9 cellular contexts compared by ENCODE assay signal in the genomic region with DNA sequence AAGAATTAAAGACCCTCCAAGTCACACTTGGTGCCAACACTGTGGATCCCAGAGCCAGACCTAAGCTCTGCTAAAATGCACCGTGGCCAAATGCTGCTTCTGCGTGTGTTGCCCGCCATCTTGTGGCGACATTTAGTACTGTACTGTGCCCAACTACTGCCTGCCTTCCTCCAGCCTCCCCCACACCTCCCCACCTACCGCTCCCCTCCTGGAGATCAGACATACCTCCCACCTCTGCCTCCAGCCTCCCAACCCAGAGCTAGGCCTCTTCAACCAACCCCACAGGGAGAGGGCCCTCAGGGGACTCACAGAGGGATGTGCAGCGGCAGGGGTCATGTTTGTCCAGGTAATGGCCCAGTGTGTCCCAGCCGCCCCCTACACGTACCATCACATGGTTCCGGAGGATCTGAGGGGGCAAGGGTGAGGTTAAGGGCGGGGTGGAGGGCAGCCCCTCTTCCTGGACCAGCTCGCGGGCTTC. TPM values are rescaled to one million over a fixed set of nuclear protein-coding genes. Genes with fewer than 3 reads are reported as not detected.
A peak's percentile ranks its signal among the peaks of the same experiment; 100 is the strongest.
DNase-seq lines count a peak whose midpoint lies in the region; ATAC-seq, FAIRE-seq and TF ChIP-seq lines count a peak whose summit lies in the region.
"Had no signal": no experiment of that assay in that cellular context is flagged by ENCODE, and none has a peak within 500 bp of the region (broad histone marks: within the 10 kb centered on the region; RNA-seq: fewer than 3 reads in every experiment).

No MANE protein-coding gene starts in this region.

- H3K27me3 Mint-ChIP-seq in activated B cell treated with CpG ODN at 0.5 μM for 24 hours: peaks cover 35% of the 10 kb centered on the region

- H3K27ac Mint-ChIP-seq in activated B cell treated with CpG ODN at 0.5 μM for 24 hours: no peak overlapping the region

- ATAC-seq in activated B cell treated with CpG ODN at 0.5 μM for 24 hours (ENCODE audit: low read depth): peak; percentile 97
- no peak for ATAC-seq in HG03108 (IDR thresholded peaks at IDR 0.05; ENCODE audit: unreplicated experiment)

- POLR2A ChIA-PET in activated B cell treated with CpG ODN at 0.5 μM for 24 hours (lab: Charles Lee): interaction anchor here (1.3 kb wide), 1 partner anchor 62 kb away, joined by 7 read pairs; the partner anchor contains the start of gene TAF15

- DNase-seq in ACHN (peak; percentile 81), GM18507 (ENCODE audit: extremely low spot score, insufficient read length, low read depth) (peak; percentile 65), NCI-H2171 (lab: John Stamatoyannopoulos, UW) (peak; percentile 70), activated B cell treated with CpG ODN at 0.5 μM for 24 hours (peak; percentile 64), bronchial epithelial cell (ENCODE audit: low read depth) (peak; percentile 60), kidney tubule cell (ENCODE audit: low spot score) (peak; percentile 73)
- DNase-seq in stimulated activated CD4-positive, alpha-beta T cell treated with anti-CD3 and anti-CD28 coated beads, Interleukin-2, amount 100 ng/mL, for 4 hours (ENCODE audit: low read depth): peak; percentile 66

- no peak for TF ChIP-seq CTCF in activated B cell treated with CpG ODN at 0.5 μM for 24 hours (IDR thresholded peaks at IDR 0.05)
- TF ChIP-seq CTCF in bronchial epithelial cell (IDR thresholded peaks at IDR 0.05; ENCODE audit: insufficient read depth, low read length, severe bottlenecking): peak; percentile 91

- H3K9me3 Mint-ChIP-seq in activated B cell treated with CpG ODN at 0.5 μM for 24 hours: no peaks in the 10 kb centered on the region

- H3K36me3 Mint-ChIP-seq in activated B cell treated with CpG ODN at 0.5 μM for 24 hours (ENCODE audit: low read depth): no peaks in the 10 kb centered on the region

- CTCF ChIA-PET in activated B cell treated with CpG ODN at 0.5 μM for 24 hours (lab: Charles Lee): interaction anchor here (0.6 to 4.0 kb wide), 25 partner anchors 9 to 1547 kb away, joined by 3 to 51 read pairs (median 4); partner anchors contain the start of genes C17orf50, RASL10B and TAF15

- intact Hi-C loops in activated B cell treated with CpG ODN at 0.5 μM for 24 hours (cut with micrococcal nuclease): loop anchor here (1.0 to 10.0 kb wide), 4 partner anchors 134 to 1203 kb away; no protein-coding TSS in a partner anchor

- no peak overlapping the region for H3K4me3 Mint-ChIP-seq in activated B cell treated with CpG ODN at 0.5 μM for 24 hours

- H3K4me3 ChIP-seq in bronchial epithelial cell (ENCODE audit: low read depth, low read length): no peak overlapping the region

- FAIRE-seq in GM18507 (lab: Jason Lieb, UNC) (no peak), bronchial epithelial cell (lab: Jason Lieb, UNC) (no peak)

- H3K4me1 Mint-ChIP-seq in activated B cell treated with CpG ODN at 0.5 μM for 24 hours: peaks cover 6% of the 10 kb centered on the region

- H3K27me3 ChIP-seq in bronchial epithelial cell (ENCODE audit: control insufficient read depth, insufficient read depth, low read length): no peaks in the 10 kb centered on the region

- no peaks in the 10 kb centered on the region for H3K36me3 ChIP-seq in bronchial epithelial cell (ENCODE audit: control insufficient read depth, insufficient read depth, low read length)

- in situ Hi-C loops in ACHN (cut with HindIII; ENCODE audit: low pct_ligation_motif_present, low pct_unique_long_range_greater_than_20kb, low sequenced_read_pairs): no loop called here

RNA-seq across cellular contexts. Expression of gene GAS2L2, which starts 5.5 kb away (rescaled TPM):
- not detected in 2 replicates for total RNA-seq in activated B cell treated with CpG ODN at 0.5 μM for 24 hours
- total RNA-seq in bronchial epithelial cell: under 0.01 TPM in 1 of 2 replicates, not detected in the other

RNA-seq across cellular contexts. Expression of gene C17orf50, which starts 13.1 kb away (rescaled TPM):
- not detected in 2 replicates for total RNA-seq in activated B cell treated with CpG ODN at 0.5 μM for 24 hours
- total RNA-seq in bronchial epithelial cell: not detected in 2 replicates
- total RNA-seq: temporal lobe had no signal

RNA-seq across cellular contexts. Expression of gene RASL10B, which starts 16.1 kb away (rescaled TPM):
- total RNA-seq in activated B cell treated with CpG ODN at 0.5 μM for 24 hours (0.31 and 0.32 TPM in 2 replicates), bronchial epithelial cell (0.51 and 0.53 TPM in 2 replicates)

RNA-seq across cellular contexts. Expression of gene MMP28, which starts 47.9 kb away (rescaled TPM):
- total RNA-seq in activated B cell treated with CpG ODN at 0.5 μM for 24 hours (0.59 TPM in 1 of 2 replicates, not detected in the other), bronchial epithelial cell (18.7 and 42.6 TPM in 2 replicates)
